In the genomic region with DNA sequence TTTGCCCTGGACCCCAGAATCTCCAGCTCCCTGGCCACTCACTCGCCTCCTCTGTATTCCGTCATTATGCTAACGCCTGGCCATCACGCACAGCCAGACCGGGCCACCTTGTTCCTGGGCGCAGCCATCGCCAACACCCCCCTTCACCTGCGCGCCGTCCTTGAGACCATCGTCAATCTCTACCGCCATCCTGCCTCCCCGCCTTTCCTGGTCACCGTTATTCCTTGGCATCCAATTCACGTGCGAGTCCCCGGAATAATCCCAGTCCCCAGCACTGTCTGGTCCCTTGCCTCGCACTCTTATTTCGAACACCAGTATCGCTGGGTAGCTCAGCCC, we compare ENCODE assay signal across 8 cellular contexts. TPM values are rescaled to one million over a fixed set of nuclear protein-coding genes. Genes with fewer than 3 reads are reported as not detected.
A peak's percentile ranks its signal among the peaks of the same experiment; 100 is the strongest.
DNase-seq lines count a peak whose midpoint lies in the region; ATAC-seq, FAIRE-seq and TF ChIP-seq lines count a peak whose summit lies in the region.

No MANE protein-coding gene starts in this region.

- peak overlapping the region; percentile 83 for H3K9ac ChIP-seq in GM12878 (ENCODE audit: control insufficient read depth, insufficient read depth, low read length)

- TF ChIP-seq EP300 in GM12878 (IDR thresholded peaks at IDR 0.05; ENCODE audit: borderline replicate concordance in 1 of 2, control insufficient read depth in 1 of 2, low read depth in 2 of 2, low read length in 2 of 2): no peak

- H3K4me2 ChIP-seq in GM12878 (ENCODE audit: control insufficient read depth, insufficient read depth): peak overlapping the region; percentile 86

- peaks cover 8% of the 10 kb centered on the region for H3K4me1 ChIP-seq in GM12878 (ENCODE audit: control insufficient read depth, insufficient read depth, low read length)

- FAIRE-seq in GM12878 (lab: Jason Lieb, UNC): no peak

- no peak for TF ChIP-seq POLR2A in GM12878 (IDR thresholded peaks at IDR 0.05; ENCODE audit: low read depth, low read length)

- peaks cover 20% of the 10 kb centered on the region for H3K79me2 ChIP-seq in GM12878 (ENCODE audit: control insufficient read depth, insufficient read depth, low read length)

- in situ Hi-C loops in GM12878 (cut with MboI): no loop called here

- intact Hi-C loops in GM12878 (cut with micrococcal nuclease; ENCODE audit: unreplicated experiment): loop anchor here (1.0 to 10.0 kb wide), 5 partner anchors 20 to 348 kb away; a partner anchor contains a TSS

- no peaks in the 10 kb centered on the region for H4K20me1 ChIP-seq in GM12878 (ENCODE audit: control insufficient read depth, insufficient read depth)

- CTCF ChIA-PET in GM12878 (lab: Yijun Ruan, JAX): interaction anchor here (1.2 to 4.2 kb wide), 5 partner anchors 9 to 139 kb away, joined by 3 to 27 read pairs (median 13); a partner anchor contains a TSS

- TF ChIP-seq CTCF in GM12878 (IDR thresholded peaks at IDR 0.05 in 2 of 3, conservative IDR thresholded peaks at IDR 0.05 in 1 of 3; ENCODE audit: control insufficient read depth in 2 of 3, extremely low read depth in 1 of 3, insufficient read depth in 1 of 3, low read depth in 3 of 3, low read length in 3 of 3) (no peak), kidney epithelial cell (IDR thresholded peaks at IDR 0.05; ENCODE audit: insufficient read depth, low read length, poor library complexity, severe bottlenecking) (no peak)

- no peak for TF ChIP-seq RAD21 in GM12878 (IDR thresholded peaks at IDR 0.05; ENCODE audit: insufficient read depth, low read depth, low read length)

- WGBS in GM12878 (ENCODE audit: insufficient coverage, insufficient replicate concordance, low lambda C conversion rate, missing lambda C conversion rate): 1% methylated on average over 20 of the region's 20 CpGs

- H3K27ac ChIP-seq in GM12878 (ENCODE audit: control insufficient read depth, insufficient read depth): peak overlapping the region; percentile 81
- peak overlapping the region; percentile 89 for H3K27ac ChIP-seq in substantia nigra (ENCODE audit: low read depth, low read length, poor library complexity, severe bottlenecking)

- no peaks in the 10 kb centered on the region for H3K9me3 ChIP-seq in GM12878 (replicated peaks; ENCODE audit: control insufficient read depth, insufficient read depth, low read length)

- peak overlapping the region; percentile 93 for H2AFZ ChIP-seq in GM12878 (ENCODE audit: control insufficient read depth, low read depth, low read length)

- ATAC-seq in HG03280 (IDR thresholded peaks at IDR 0.05; ENCODE audit: unreplicated experiment) (peak; percentile 7), GM12878 (peak; percentile 27), GM18517 (IDR thresholded peaks at IDR 0.05; ENCODE audit: unreplicated experiment) (no peak), GM21381 (IDR thresholded peaks at IDR 0.05; ENCODE audit: unreplicated experiment) (no peak), HG02763 (IDR thresholded peaks at IDR 0.05; ENCODE audit: unreplicated experiment) (no peak)

- H3K4me3 ChIP-seq in GM12878 (peak overlapping the region; percentile 99), kidney epithelial cell (ENCODE audit: low read depth, low read length) (peak overlapping the region; percentile 92)

- RAD21 ChIA-PET in GM12878 (lab: Charles Lee; ENCODE audit: unreplicated experiment): interaction anchor here (1.1 to 2.4 kb wide), 6 partner anchors 20 to 349 kb away, joined by 5 to 8 read pairs (median 5); a partner anchor contains a TSS

- POLR2A ChIA-PET in GM12878 (lab: Charles Lee): interaction anchor here (0.6 to 1.5 kb wide), 7 partner anchors 20 to 780 kb away, joined by 3 to 5 read pairs (median 3); a partner anchor contains a TSS

- DNase-seq in COLO668 (lab: John Stamatoyannopoulos, UW; ENCODE audit: unreplicated experiment) (peak; percentile 45), GM12878 (ENCODE audit: low read depth, low spot score) (no peak), kidney epithelial cell (ENCODE audit: low read depth) (no peak), substantia nigra (lab: John Stamatoyannopoulos, UW) (peak in 8 of 49 donors; percentile 22 to 56 (median 42))

- SMC1A ChIA-PET in GM12878 (lab: Charles Lee; ENCODE audit: uncharacterized antibody, unreplicated experiment): interaction anchor here (1.7 kb wide), 1 partner anchor 108 kb away, joined by 5 read pairs; no protein-coding TSS in a partner anchor

- H3K27me3 ChIP-seq in GM12878 (replicated peaks in 1 of 2; ENCODE audit: control insufficient read depth in 2 of 2, insufficient read depth in 2 of 2, low read length in 1 of 2): no peaks in the 10 kb centered on the region
- no peaks in the 10 kb centered on the region for H3K27me3 ChIP-seq in kidney epithelial cell (ENCODE audit: control insufficient read depth, insufficient read depth, low read length)

- no TSS peak for BruUV-seq in GM12878 (replicated peaks; lab: Mats Ljungman, UMichigan)

- H3K36me3 ChIP-seq in GM12878 (ENCODE audit: control insufficient read depth in 2 of 2, insufficient read depth in 2 of 2, low read length in 1 of 2): peaks cover 0 to 2% of the 10 kb centered on the region in 2 experiments; a peak in 3 of 4 replicates
- no peaks in the 10 kb centered on the region for H3K36me3 ChIP-seq in kidney epithelial cell (ENCODE audit: control insufficient read depth, insufficient read depth, low read length)

RNA-seq across cellular contexts. Expression of a gene that starts 0.5 kb away (rescaled TPM):
- 70.1 and 71.4 TPM in 2 replicates for total RNA-seq in GM12878 (2013; cell fraction: nucleolus; rRNA removed)
- total RNA-seq in GM12878 (2014; rRNA removed): 60.5 and 62.5 TPM in 2 replicates
- total RNA-seq in GM12878 (2014; rRNA removed; fragmentation: Illumina TruSeq; extraction: Trizol): 26.3 and 28.5 TPM in 2 replicates
- total RNA-seq in GM12878 (2021): 52.9 and 55.8 TPM in 2 replicates
- 76.2 TPM for polyA plus RNA-seq in GM12878 (2011; ENCODE audit: low read depth)
- 96.0 and 140 TPM in 2 replicates for polyA plus RNA-seq in GM12878 (2011; rRNA removed)
- polyA plus RNA-seq in GM12878 (2011; cell fraction: cytosol; rRNA removed): 267 and 310 TPM in 2 replicates
- polyA plus RNA-seq in GM12878 (2011; cell fraction: nucleus; rRNA removed): 118 and 172 TPM in 2 replicates
- polyA plus RNA-seq in GM12878 (2012): 102 and 110 TPM in 2 replicates
- polyA plus RNA-seq in GM12878 (2014; fragmentation: Illumina TruSeq; extraction: Trizol): 43.6 and 44.6 TPM in 2 replicates
- polyA plus RNA-seq in GM12878 (2014; fragmentation: Nextera tagmentation; extraction: Ambion mirVana): 10 to 100 TPM; 19.8 to 39.0 TPM
- 97.2 and 99.6 TPM in 2 replicates for polyA plus RNA-seq in GM12878 (2014; rRNA removed)
- polyA plus RNA-seq in GM12878 (2016; fragmentation: Nextera tagmentation; extraction: Ambion mirVana): 10 to 100 TPM; 72.6 to 86.6 TPM
- polyA minus RNA-seq in GM12878 (2011; rRNA and poly(A)+ RNA removed): 165 and 188 TPM in 2 replicates
- 36.4 and 40.9 TPM in 2 replicates for polyA minus RNA-seq in GM12878 (2011; cell fraction: cytosol; rRNA and poly(A)+ RNA removed)
- 29.7 and 47.3 TPM in 2 replicates for polyA minus RNA-seq in GM12878 (2011; cell fraction: nucleus; rRNA and poly(A)+ RNA removed)
- total RNA-seq in kidney epithelial cell: 123 and 139 TPM in 2 replicates

RNA-seq across cellular contexts. Expression of a gene that starts 5.3 kb away (rescaled TPM):
- 26.7 and 30.7 TPM in 2 replicates for total RNA-seq in GM12878 (2013; cell fraction: nucleolus; rRNA removed)
- total RNA-seq in GM12878 (2014; rRNA removed) (0.87 and 1.1 TPM in 2 replicates), GM12878 (2014; rRNA removed; fragmentation: Illumina TruSeq; extraction: Trizol) (0.41 and 0.63 TPM in 2 replicates), GM12878 (2021) (2.6 and 3.2 TPM in 2 replicates), kidney epithelial cell (1.6 and 2.1 TPM in 2 replicates)
- polyA plus RNA-seq in GM12878 (2011; ENCODE audit: low read depth): 1.5 TPM
- polyA plus RNA-seq in GM12878 (2011; rRNA removed) (0.81 and 1.7 TPM in 2 replicates), GM12878 (2014; fragmentation: Illumina TruSeq; extraction: Trizol) (0.22 and 0.51 TPM in 2 replicates), GM12878 (2014; fragmentation: Nextera tagmentation; extraction: Ambion mirVana) (not detected), GM12878 (2014; rRNA removed) (3.0 and 3.4 TPM in 2 replicates), GM12878 (2016; fragmentation: Nextera tagmentation; extraction: Ambion mirVana) (under 1 TPM; 0.35 to 0.40 TPM)
- polyA plus RNA-seq in GM12878 (2011; cell fraction: cytosol; rRNA removed): 1.5 and 1.8 TPM in 2 replicates
- 42.5 and 50.3 TPM in 2 replicates for polyA plus RNA-seq in GM12878 (2011; cell fraction: nucleus; rRNA removed)
- 3.1 and 3.5 TPM in 2 replicates for polyA plus RNA-seq in GM12878 (2012)
- polyA minus RNA-seq in GM12878 (2011; rRNA and poly(A)+ RNA removed): 1.1 and 3.6 TPM in 2 replicates
- polyA minus RNA-seq in GM12878 (2011; cell fraction: cytosol; rRNA and poly(A)+ RNA removed): 0.27 and 0.52 TPM in 2 replicates
- 7.5 and 11.3 TPM in 2 replicates for polyA minus RNA-seq in GM12878 (2011; cell fraction: nucleus; rRNA and poly(A)+ RNA removed)

RNA-seq across cellular contexts. Expression of a gene that starts 14.1 kb away (rescaled TPM):
- 31.7 and 37.4 TPM in 2 replicates for total RNA-seq in GM12878 (2013; cell fraction: nucleolus; rRNA removed)
- 31.9 and 43.3 TPM in 2 replicates for total RNA-seq in GM12878 (2014; rRNA removed)
- 10.6 and 11.6 TPM in 2 replicates for total RNA-seq in GM12878 (2014; rRNA removed; fragmentation: Illumina TruSeq; extraction: Trizol)
- 39.4 and 44.0 TPM in 2 replicates for total RNA-seq in GM12878 (2021)
- polyA plus RNA-seq in GM12878 (2011; ENCODE audit: low read depth): 17.1 TPM
- polyA plus RNA-seq in GM12878 (2011; rRNA removed): 7.7 and 22.3 TPM in 2 replicates
- 26.9 and 29.7 TPM in 2 replicates for polyA plus RNA-seq in GM12878 (2011; cell fraction: cytosol; rRNA removed)
- polyA plus RNA-seq in GM12878 (2011; cell fraction: nucleus; rRNA removed): 65.9 and 93.1 TPM in 2 replicates
- 31.5 and 50.7 TPM in 2 replicates for polyA plus RNA-seq in GM12878 (2012)
- 14.7 and 20.5 TPM in 2 replicates for polyA plus RNA-seq in GM12878 (2014; fragmentation: Illumina TruSeq; extraction: Trizol)
- polyA plus RNA-seq in GM12878 (2014; fragmentation: Nextera tagmentation; extraction: Ambion mirVana): 1 to 10 TPM in 1 of 2 experiments, under 1 TPM in 1; 0.68 to 3.3 TPM
- polyA plus RNA-seq in GM12878 (2014; rRNA removed): 45.5 and 48.6 TPM in 2 replicates
- 10 to 100 TPM; 56.1 to 56.6 TPM for polyA plus RNA-seq in GM12878 (2016; fragmentation: Nextera tagmentation; extraction: Ambion mirVana)
- polyA minus RNA-seq in GM12878 (2011; rRNA and poly(A)+ RNA removed): 18.5 and 25.0 TPM in 2 replicates
- polyA minus RNA-seq in GM12878 (2011; cell fraction: cytosol; rRNA and poly(A)+ RNA removed): 13.7 and 15.5 TPM in 2 replicates
- polyA minus RNA-seq in GM12878 (2011; cell fraction: nucleus; rRNA and poly(A)+ RNA removed): 29.9 and 35.6 TPM in 2 replicates
- 50.9 and 59.6 TPM in 2 replicates for total RNA-seq in kidney epithelial cell

RNA-seq across cellular contexts. Expression of a gene that starts 19.8 kb away (rescaled TPM):
- 52.3 and 58.4 TPM in 2 replicates for total RNA-seq in GM12878 (2013; cell fraction: nucleolus; rRNA removed)
- 13.1 and 15.4 TPM in 2 replicates for total RNA-seq in GM12878 (2014; rRNA removed)
- total RNA-seq in GM12878 (2014; rRNA removed; fragmentation: Illumina TruSeq; extraction: Trizol): 6.4 and 8.5 TPM in 2 replicates
- total RNA-seq in GM12878 (2021): 18.1 and 21.8 TPM in 2 replicates
- 3.7 TPM for polyA plus RNA-seq in GM12878 (2011; ENCODE audit: low read depth)
- polyA plus RNA-seq in GM12878 (2011; rRNA removed): 3.6 and 4.9 TPM in 2 replicates
- polyA plus RNA-seq in GM12878 (2011; cell fraction: cytosol; rRNA removed): 5.3 and 7.7 TPM in 2 replicates
- 31.7 and 37.7 TPM in 2 replicates for polyA plus RNA-seq in GM12878 (2011; cell fraction: nucleus; rRNA removed)
- polyA plus RNA-seq in GM12878 (2012): 8.0 and 9.7 TPM in 2 replicates
- 2.4 and 6.3 TPM in 2 replicates for polyA plus RNA-seq in GM12878 (2014; fragmentation: Illumina TruSeq; extraction: Trizol)
- polyA plus RNA-seq in GM12878 (2014; fragmentation: Nextera tagmentation; extraction: Ambion mirVana): under 1 TPM; 0.10 to 0.26 TPM
- 10.7 and 12.4 TPM in 2 replicates for polyA plus RNA-seq in GM12878 (2014; rRNA removed)
- 1 to 10 TPM; 6.3 to 6.5 TPM for polyA plus RNA-seq in GM12878 (2016; fragmentation: Nextera tagmentation; extraction: Ambion mirVana)
- 10.4 and 18.0 TPM in 2 replicates for polyA minus RNA-seq in GM12878 (2011; rRNA and poly(A)+ RNA removed)
- polyA minus RNA-seq in GM12878 (2011; cell fraction: cytosol; rRNA and poly(A)+ RNA removed): 5.3 and 6.9 TPM in 2 replicates
- polyA minus RNA-seq in GM12878 (2011; cell fraction: nucleus; rRNA and poly(A)+ RNA removed): 19.8 and 40.6 TPM in 2 replicates
- total RNA-seq in kidney epithelial cell: 17.8 and 19.0 TPM in 2 replicates

RNA-seq across cellular contexts. Expression of a gene that starts 20.0 kb away (rescaled TPM):
- 11.4 and 12.4 TPM in 2 replicates for total RNA-seq in GM12878 (2013; cell fraction: nucleolus; rRNA removed)
- total RNA-seq in GM12878 (2014; rRNA removed) (10.0 and 11.3 TPM in 2 replicates), GM12878 (2014; rRNA removed; fragmentation: Illumina TruSeq; extraction: Trizol) (3.2 and 3.8 TPM in 2 replicates), GM12878 (2021) (20.3 and 20.7 TPM in 2 replicates), kidney epithelial cell (23.1 and 27.8 TPM in 2 replicates)
- polyA plus RNA-seq in GM12878 (2011; ENCODE audit: low read depth): 2.2 TPM
- polyA plus RNA-seq in GM12878 (2011; rRNA removed) (5.7 and 5.8 TPM in 2 replicates), GM12878 (2014; fragmentation: Illumina TruSeq; extraction: Trizol) (2.4 and 6.8 TPM in 2 replicates), GM12878 (2014; fragmentation: Nextera tagmentation; extraction: Ambion mirVana) (under 1 TPM in 1 of 2 experiments, not detected in 1; 0.05 TPM), GM12878 (2014; rRNA removed) (10.0 and 12.2 TPM in 2 replicates), GM12878 (2016; fragmentation: Nextera tagmentation; extraction: Ambion mirVana) (10 to 100 TPM; 12.6 to 15.7 TPM)
- polyA plus RNA-seq in GM12878 (2011; cell fraction: cytosol; rRNA removed): 8.9 and 11.8 TPM in 2 replicates
- 11.0 and 16.0 TPM in 2 replicates for polyA plus RNA-seq in GM12878 (2011; cell fraction: nucleus; rRNA removed)
- polyA plus RNA-seq in GM12878 (2012): 6.3 and 6.6 TPM in 2 replicates
- polyA minus RNA-seq in GM12878 (2011; rRNA and poly(A)+ RNA removed): 10.3 and 16.6 TPM in 2 replicates
- 8.8 and 9.8 TPM in 2 replicates for polyA minus RNA-seq in GM12878 (2011; cell fraction: cytosol; rRNA and poly(A)+ RNA removed)
- polyA minus RNA-seq in GM12878 (2011; cell fraction: nucleus; rRNA and poly(A)+ RNA removed): 7.9 and 13.5 TPM in 2 replicates

Comparison
In these comparisons a context has a peak if more than half of its experiments do, and no peak if none do; other contexts are left out.
1. ATAC-seq: peak in HG03280 (single experiment) and GM12878 (single experiment); none in GM18517 (single experiment), GM21381 (single experiment) and HG02763 (single experiment).